Comparison of ENCODE assay signal across 8 cellular contexts in the genomic region with DNA sequence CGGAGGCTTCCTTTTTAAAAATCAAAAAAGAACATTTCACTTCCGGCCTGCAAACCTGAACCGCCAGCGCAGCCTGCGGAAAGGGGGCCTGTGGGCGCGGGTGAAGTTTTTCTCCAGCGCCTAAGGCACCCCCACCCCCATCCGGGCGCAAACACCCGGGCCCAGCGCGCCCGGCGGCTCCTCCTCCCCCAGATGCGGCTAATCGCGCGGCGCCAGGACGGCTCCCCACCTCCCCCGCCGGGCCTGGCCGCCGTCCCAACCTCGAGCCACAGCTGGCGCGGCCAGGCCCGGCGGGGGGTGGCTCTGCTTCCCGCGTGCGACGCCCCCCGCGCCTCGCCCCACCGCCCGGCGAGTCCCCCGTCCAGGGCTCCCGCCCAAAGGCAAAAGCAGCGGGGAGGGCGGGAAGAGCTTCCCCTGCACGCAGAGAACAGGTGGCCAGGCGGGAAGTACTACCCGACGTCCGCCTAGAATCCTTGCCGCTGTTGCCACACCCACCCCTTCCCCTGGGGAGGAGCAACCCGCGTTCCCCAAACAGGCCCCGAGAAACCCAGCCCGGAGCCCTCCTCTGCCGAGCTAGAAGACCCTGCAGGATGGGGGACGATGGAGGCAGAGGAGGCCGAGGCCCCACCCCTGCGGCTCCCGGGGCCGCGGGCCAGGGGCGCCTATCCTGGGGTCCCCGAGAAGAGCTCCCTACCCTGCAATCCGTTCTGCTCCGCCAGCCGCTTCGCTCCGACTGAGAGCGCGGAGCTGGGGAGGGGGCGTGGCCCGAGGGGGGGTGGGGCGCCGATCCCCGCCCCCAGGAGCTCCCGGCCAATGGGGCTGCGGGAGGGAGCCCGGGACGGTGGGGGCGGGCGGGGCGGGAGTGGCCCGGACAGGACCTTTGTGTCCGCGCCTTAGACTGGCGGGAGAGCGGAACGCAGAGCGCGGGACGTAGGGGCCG. TPM values are rescaled to one million over a fixed set of nuclear protein-coding genes. Genes with fewer than 3 reads are reported as not detected.
DNase-seq lines count a peak whose midpoint lies in the region; ATAC-seq and TF ChIP-seq lines count a peak whose summit lies in the region.

Gene CARHSP1 (minus strand): TSS at position 735 of the 940 bp plus-strand sequence. CDS start 9,678 bp downstream, outside the sequence.

- H3K9ac ChIP-seq in mammary epithelial cell (ENCODE audit: insufficient read depth, low read length): peak within 1 kb of the TSS; percentile 77

- no peaks in the 10 kb centered on the region for H3K9me3 Mint-ChIP-seq in immature natural killer cell

- H3K36me3 ChIP-seq in mammary epithelial cell (ENCODE audit: insufficient read depth, low read length): no peaks in the 10 kb centered on the region

- H2AFZ ChIP-seq in mammary epithelial cell (ENCODE audit: low read depth, low read length): peak within 1 kb of the TSS; percentile 68

- H3K27me3 Mint-ChIP-seq in immature natural killer cell (ENCODE audit: low read depth in 3 of 3): peaks cover 2 to 9% (median 6%) of the 10 kb centered on the region in 3 donors

- TF ChIP-seq CTCF in WI38 (IDR thresholded peaks at IDR 0.05; ENCODE audit: low read depth, low read length) (no peak), mammary epithelial cell (conservative IDR thresholded peaks at IDR 0.05 in 1 of 2, IDR thresholded peaks at IDR 0.05 in 1 of 2; ENCODE audit: extremely low read depth in 1 of 2, insufficient read depth in 1 of 2, low read depth in 1 of 2, low read length in 2 of 2) (no peak)

- intact Hi-C loops in mammary epithelial cell (cut with micrococcal nuclease): loop anchor here (1.0 kb wide), 1 partner anchor 10 kb away; no protein-coding TSS in a partner anchor

- H3K9me3 ChIP-seq in mammary epithelial cell (replicated peaks; ENCODE audit: insufficient read depth, low read length): no peaks in the 10 kb centered on the region

- peaks cover 53 to 57% of the 10 kb centered on the region in 2 donors for H3K4me1 Mint-ChIP-seq in immature natural killer cell

- in situ Hi-C loops in ACHN (cut with HindIII; ENCODE audit: low pct_ligation_motif_present, low pct_unique_long_range_greater_than_20kb, low sequenced_read_pairs) (no loop called here), mammary epithelial cell (cut with MboI; ENCODE audit: low sequenced_read_pairs in 2 of 2) (no loop called here)

- H3K27ac ChIP-seq in mammary epithelial cell (ENCODE audit: insufficient read depth, low read depth, low read length): peak within 1 kb of the TSS; percentile 62

- 0% methylated on average over 5 of the region's 92 CpGs for WGBS in mammary epithelial cell (ENCODE audit: low coverage, missing lambda C conversion rate)

- dilution Hi-C loops in mammary epithelial cell (cut with HindIII; ENCODE audit: low sequenced_read_pairs): no loop called here

- peak; percentile 40 for ATAC-seq in GM18873 (IDR thresholded peaks at IDR 0.05; ENCODE audit: low FRiP score, unreplicated experiment)
- ATAC-seq in HG03135 (IDR thresholded peaks at IDR 0.05; ENCODE audit: unreplicated experiment): peak; percentile 66

- CTCF ChIA-PET in mammary epithelial cell (lab: Charles Lee; ENCODE audit: low non-redundant PET): interaction anchor here (0.6 kb wide), 1 partner anchor 68 kb away, joined by 8 read pairs; no protein-coding TSS in a partner anchor

- H3K36me3 Mint-ChIP-seq in immature natural killer cell: no peaks in the 10 kb centered on the region

- no peaks in the 10 kb centered on the region for H3K27me3 ChIP-seq in mammary epithelial cell (ENCODE audit: insufficient read depth, low read length)

- no TSS peak for BruUV-seq in mammary epithelial cell (replicated peaks; lab: Mats Ljungman, UMichigan)

- H4K20me1 ChIP-seq in mammary epithelial cell (ENCODE audit: insufficient read depth, low read length): no peaks in the 10 kb centered on the region

- H3K4me3 ChIP-seq in WI38 (ENCODE audit: low read depth, low read length): peak within 1 kb of the TSS; percentile 86
- peak within 1 kb of the TSS; percentile 56 to 70 (median 59) for H3K4me3 ChIP-seq in mammary epithelial cell (replicated peaks in 1 of 3; ENCODE audit: insufficient read depth in 1 of 3, low read depth in 2 of 3, low read length in 3 of 3)

- H3K4me3 Mint-ChIP-seq in immature natural killer cell: peak within 1 kb of the TSS; percentile 89 to 96 (median 94)

- H3K79me2 ChIP-seq in mammary epithelial cell (ENCODE audit: insufficient read depth, low read length): peaks cover 46% of the 10 kb centered on the region

- DNase-seq in ACHN (peak; percentile 95), NCI-H2196 treated with DMSO at 0.1 percent for 48 hours (lab: John Stamatoyannopoulos, UW; ENCODE audit: unreplicated experiment) (peak; percentile 95), mammary epithelial cell (peak; percentile 88), immature natural killer cell (peak; percentile 81 to 83 (median 83))
- DNase-seq in stimulated activated CD4-positive, alpha-beta T cell treated with anti-CD3 and anti-CD28 coated beads, Interleukin-12 subunit alpha, Interleukin-12 subunit beta, amount 100 ng/mL, for 24 hours (ENCODE audit: low read depth in 2 of 2): peak; percentile 61 to 82

- peaks cover 34% of the 10 kb centered on the region for H3K4me1 ChIP-seq in mammary epithelial cell (ENCODE audit: insufficient read depth, low read length)

- peak within 1 kb of the TSS; percentile 88 to 96 (median 91) for H3K27ac Mint-ChIP-seq in immature natural killer cell

- peak within 1 kb of the TSS; percentile 92 for H3K4me2 ChIP-seq in mammary epithelial cell (ENCODE audit: insufficient read depth, low read depth, low read length)

RNA-seq across cellular contexts. Expression of gene CARHSP1, which starts in this region (rescaled TPM):
- total RNA-seq in mammary epithelial cell: 10 to 100 TPM; 50.2 to 51.7 TPM
- 64.3 TPM for polyA plus RNA-seq in mammary epithelial cell
- 37.8 TPM for polyA minus RNA-seq in mammary epithelial cell
- 10 to 100 TPM; 83.0 to 96.8 (median 92.9) TPM for polyA plus RNA-seq in immature natural killer cell

Comparison
In these comparisons a context has a peak if more than half of its experiments do, and no peak if none do; other contexts are left out.
1. Peak in every context shown above with its lines: DNase-seq, ATAC-seq, H3K4me3 ChIP-seq and H3K27ac ChIP-seq.